6 cellular contexts compared by ENCODE assay signal in the genomic region with DNA sequence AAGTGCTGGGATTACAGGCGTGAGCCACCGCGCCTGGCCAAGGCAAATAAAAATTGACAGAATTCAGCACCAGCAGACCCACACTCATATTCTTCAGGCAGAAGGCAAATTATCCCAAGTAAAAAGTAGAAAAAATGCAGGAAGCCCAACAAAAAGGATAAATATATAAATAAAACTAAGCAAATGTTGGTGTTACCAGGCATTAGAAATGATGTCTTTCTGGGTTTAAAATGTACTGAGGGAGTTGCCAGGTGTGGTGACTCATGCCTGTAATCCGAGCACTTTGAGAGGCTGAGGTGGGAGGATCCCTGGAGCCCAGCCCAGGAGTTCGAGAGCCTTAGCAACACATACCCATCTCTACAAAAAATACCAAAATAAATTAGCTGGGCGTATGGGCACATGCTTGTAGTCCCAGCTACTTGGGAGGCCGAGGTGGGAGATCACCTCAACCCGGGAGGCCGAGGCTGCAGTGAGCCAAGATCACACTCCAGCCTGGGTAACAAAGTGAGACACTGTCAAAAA. TPM values are rescaled to one million over a fixed set of nuclear protein-coding genes. Genes with fewer than 3 reads are reported as not detected.
DNase-seq lines count a peak whose midpoint lies in the region; ATAC-seq and TF ChIP-seq lines count a peak whose summit lies in the region.

No MANE protein-coding gene starts in this region.

- H3K36me3 Mint-ChIP-seq in activated naive CD4-positive, alpha-beta T cell treated with anti-CD3 and anti-CD28 coated beads for 36 hours (ENCODE audit: low read depth), result peaks cover 7% of the 10 kb centered on the region
- H3K36me3 Mint-ChIP-seq in type B pancreatic cell, result peaks cover 3% of the 10 kb centered on the region
- H3K36me3 Mint-ChIP-seq in activated naive CD8-positive, alpha-beta T cell treated with anti-CD3 and anti-CD28 coated beads for 36 hours, result peaks cover 10% of the 10 kb centered on the region

- no peak overlapping the region for H3K4me3 Mint-ChIP-seq in activated naive CD4-positive, alpha-beta T cell treated with anti-CD3 and anti-CD28 coated beads for 36 hours
- peak overlapping the region; percentile 44 for H3K4me3 Mint-ChIP-seq in type B pancreatic cell
- H3K4me3 Mint-ChIP-seq in activated naive CD8-positive, alpha-beta T cell treated with anti-CD3 and anti-CD28 coated beads for 36 hours, result no peak overlapping the region

- H3K4me1 Mint-ChIP-seq in activated naive CD4-positive, alpha-beta T cell treated with anti-CD3 and anti-CD28 coated beads for 36 hours (ENCODE audit: low read depth), result peaks cover 23% of the 10 kb centered on the region
- peaks cover 5% of the 10 kb centered on the region for H3K4me1 Mint-ChIP-seq in type B pancreatic cell (ENCODE audit: unreplicated experiment)
- peaks cover 15% of the 10 kb centered on the region for H3K4me1 Mint-ChIP-seq in activated naive CD8-positive, alpha-beta T cell treated with anti-CD3 and anti-CD28 coated beads for 36 hours

- intact Hi-C loops in activated naive CD4-positive, alpha-beta T cell treated with anti-CD3 and anti-CD28 coated beads for 36 hours (cut with micrococcal nuclease), result no loop called here

- no peaks in the 10 kb centered on the region for H3K27me3 Mint-ChIP-seq in activated naive CD4-positive, alpha-beta T cell treated with anti-CD3 and anti-CD28 coated beads for 36 hours (ENCODE audit: low read depth)
- H3K27me3 Mint-ChIP-seq in type B pancreatic cell, result no peaks in the 10 kb centered on the region
- H3K27me3 Mint-ChIP-seq in activated naive CD8-positive, alpha-beta T cell treated with anti-CD3 and anti-CD28 coated beads for 36 hours, result no peaks in the 10 kb centered on the region

- CTCF ChIA-PET in activated naive CD4-positive, alpha-beta T cell treated with anti-CD3 and anti-CD28 coated beads for 36 hours (lab: Charles Lee), result no interaction called here

- DNase-seq in activated naive CD4-positive, alpha-beta T cell treated with anti-CD3 and anti-CD28 coated beads for 36 hours, result no peak
- DNase-seq in activated naive CD4-positive, alpha-beta T cell treated with Interleukin-2 at 50 U/mL for 16 hours, result no peak
- DNase-seq in fibroblast of the conjunctiva (ENCODE audit: low read depth), result peak; percentile 97
- no peak for DNase-seq in type B pancreatic cell (ENCODE audit: extremely low spot score, unreplicated experiment)
- DNase-seq in activated naive CD8-positive, alpha-beta T cell treated with anti-CD3 and anti-CD28 coated beads for 36 hours, result no peak

- TF ChIP-seq CTCF in type B pancreatic cell (conservative IDR thresholded peaks at IDR 0.05), result no peak

- no peaks in the 10 kb centered on the region for H3K9me3 Mint-ChIP-seq in activated naive CD4-positive, alpha-beta T cell treated with anti-CD3 and anti-CD28 coated beads for 36 hours
- H3K9me3 Mint-ChIP-seq in type B pancreatic cell, result no peaks in the 10 kb centered on the region
- no peaks in the 10 kb centered on the region for H3K9me3 Mint-ChIP-seq in activated naive CD8-positive, alpha-beta T cell treated with anti-CD3 and anti-CD28 coated beads for 36 hours

- no peak for ATAC-seq in GM21825 (IDR thresholded peaks at IDR 0.05; ENCODE audit: unreplicated experiment)

- H3K27ac Mint-ChIP-seq in activated naive CD4-positive, alpha-beta T cell treated with anti-CD3 and anti-CD28 coated beads for 36 hours, result peak overlapping the region; percentile 63
- H3K27ac Mint-ChIP-seq in type B pancreatic cell, result peak overlapping the region; percentile 83
- H3K27ac Mint-ChIP-seq in activated naive CD8-positive, alpha-beta T cell treated with anti-CD3 and anti-CD28 coated beads for 36 hours, result no peak overlapping the region

RNA-seq across cellular contexts. Expression of gene INTS11, which starts 6.3 kb away (rescaled TPM):
- total RNA-seq in activated naive CD4-positive, alpha-beta T cell treated with anti-CD3 and anti-CD28 coated beads for 36 hours, result 100 to 1,000 TPM; 117 to 118 TPM
- total RNA-seq in type B pancreatic cell (ENCODE audit: low replicate concordance), result 127 and 138 TPM in 2 replicates
- total RNA-seq in activated naive CD8-positive, alpha-beta T cell treated with anti-CD3 and anti-CD28 coated beads for 36 hours, result 100 to 1,000 TPM; 111 to 113 TPM

RNA-seq across cellular contexts. Expression of gene CPTP, which starts 6.4 kb away (rescaled TPM):
- 1 to 10 TPM; 5.6 to 5.7 TPM for total RNA-seq in activated naive CD4-positive, alpha-beta T cell treated with anti-CD3 and anti-CD28 coated beads for 36 hours
- total RNA-seq in type B pancreatic cell (ENCODE audit: low replicate concordance), result 24.2 and 28.5 TPM in 2 replicates
- total RNA-seq in activated naive CD8-positive, alpha-beta T cell treated with anti-CD3 and anti-CD28 coated beads for 36 hours, result 10 to 100 TPM; 12.2 to 13.7 TPM

RNA-seq across cellular contexts. Expression of gene PUSL1, which starts 9.8 kb away (rescaled TPM):
- 10 to 100 TPM; 17.0 to 17.6 TPM for total RNA-seq in activated naive CD4-positive, alpha-beta T cell treated with anti-CD3 and anti-CD28 coated beads for 36 hours
- total RNA-seq in type B pancreatic cell (ENCODE audit: low replicate concordance), result 20.4 and 25.5 TPM in 2 replicates
- total RNA-seq in activated naive CD8-positive, alpha-beta T cell treated with anti-CD3 and anti-CD28 coated beads for 36 hours, result 10 to 100 TPM; 29.6 to 30.0 TPM

RNA-seq across cellular contexts. Expression of gene ACAP3, which starts 10.5 kb away (rescaled TPM):
- 10 to 100 TPM; 24.1 to 25.3 TPM for total RNA-seq in activated naive CD4-positive, alpha-beta T cell treated with anti-CD3 and anti-CD28 coated beads for 36 hours
- 93.9 and 103 TPM in 2 replicates for total RNA-seq in type B pancreatic cell (ENCODE audit: low replicate concordance)
- 10 to 100 TPM; 26.6 to 28.4 TPM for total RNA-seq in activated naive CD8-positive, alpha-beta T cell treated with anti-CD3 and anti-CD28 coated beads for 36 hours

RNA-seq across cellular contexts. Expression of gene TAS1R3, which starts 12.9 kb away (rescaled TPM):
- total RNA-seq in activated naive CD4-positive, alpha-beta T cell treated with anti-CD3 and anti-CD28 coated beads for 36 hours, result under 1 TPM; 0.10 to 0.14 TPM
- total RNA-seq in type B pancreatic cell (ENCODE audit: low replicate concordance), result 0.83 and 0.89 TPM in 2 replicates
- total RNA-seq in activated naive CD8-positive, alpha-beta T cell treated with anti-CD3 and anti-CD28 coated beads for 36 hours, result under 1 TPM; 0.06 to 0.20 TPM
